In genomic region chr14:20343855-20344205, GRCh38 we compare ENCODE assay signal across 8 cellular contexts. TPM values are rescaled to one million over a fixed set of nuclear protein-coding genes. Genes with fewer than 3 reads are reported as not detected.
DNase-seq lines count a peak whose midpoint lies in the region; ATAC-seq and TF ChIP-seq lines count a peak whose summit lies in the region.

No MANE protein-coding gene starts in this region.

- no peak for TF ChIP-seq CTCF in esophagus muscularis mucosa (IDR thresholded peaks at IDR 0.05)
- TF ChIP-seq CTCF in parathyroid adenoma (IDR thresholded peaks at IDR 0.05), result no peak

- 2% methylated on average over 3 of the region's 3 CpGs for WGBS in esophagus muscularis mucosa

- no peaks in the 10 kb centered on the region for H3K79me2 ChIP-seq in parathyroid adenoma

- POLR2A ChIA-PET in activated CD4-positive, alpha-beta T cell treated with anti-CD3 and anti-CD28 coated beads for 36 hours (lab: Charles Lee), result interaction anchor here (1.1 to 2.5 kb wide), 13 partner anchors 11 to 341 kb away, joined by 4 to 49 read pairs (median 7); partner anchors contain the start of genes APEX1, CCNB1IP1, OSGEP and PIP4P1

- H3K27ac ChIP-seq in SJCRH30 (peak overlapping the region; percentile 81), esophagus muscularis mucosa (replicated peaks in 1 of 4) (peak overlapping the region; percentile 87 to 95 (median 90)), parathyroid adenoma (peak overlapping the region; percentile 88)

- peak overlapping the region; percentile 89 for H3K4me3 Mint-ChIP-seq in activated CD4-positive, alpha-beta T cell treated with anti-CD3 and anti-CD28 coated beads for 36 hours

- no peak for TF ChIP-seq EP300 in esophagus muscularis mucosa (IDR thresholded peaks at IDR 0.05)

- no peak for TF ChIP-seq POLR2A in esophagus muscularis mucosa (IDR thresholded peaks at IDR 0.05; ENCODE audit: low read depth)

- no peaks in the 10 kb centered on the region for H3K4me1 ChIP-seq in SJCRH30
- H3K4me1 ChIP-seq in esophagus muscularis mucosa, result peaks cover 9 to 15% (median 11%) of the 10 kb centered on the region in 4 donors
- H3K4me1 ChIP-seq in parathyroid adenoma, result no peaks in the 10 kb centered on the region

- H3K9me3 ChIP-seq in SJCRH30 (replicated peaks), result no peaks in the 10 kb centered on the region
- no peaks in the 10 kb centered on the region for H3K9me3 ChIP-seq in esophagus muscularis mucosa
- H3K9me3 ChIP-seq in parathyroid adenoma (ENCODE audit: control insufficient read depth, low read length), result no peaks in the 10 kb centered on the region

- peak overlapping the region; percentile 93 for H2AFZ ChIP-seq in parathyroid adenoma

- peak overlapping the region; percentile 92 for H3K27ac Mint-ChIP-seq in activated CD4-positive, alpha-beta T cell treated with anti-CD3 and anti-CD28 coated beads for 36 hours

- H3K9ac ChIP-seq in parathyroid adenoma, result peak overlapping the region; percentile 15

- peak overlapping the region; percentile 76 for H3K4me2 ChIP-seq in parathyroid adenoma (ENCODE audit: low read length)

- no peaks in the 10 kb centered on the region for H3K27me3 Mint-ChIP-seq in activated CD4-positive, alpha-beta T cell treated with anti-CD3 and anti-CD28 coated beads for 36 hours

- H3K4me3 ChIP-seq in SJCRH30 (peak overlapping the region; percentile 74), esophagus muscularis mucosa (peak overlapping the region; percentile 57 to 84 (median 66)), parathyroid adenoma (ENCODE audit: low read depth, low read length) (peak overlapping the region; percentile 85)

- intact Hi-C loops in activated CD4-positive, alpha-beta T cell treated with anti-CD3 and anti-CD28 coated beads for 36 hours (cut with DNase I, micrococcal nuclease), result loop anchor here (1.0 to 5.0 kb wide), 17 partner anchors 11 to 759 kb away; partner anchors contain the start of genes APEX1 (in 2 of the 2), CCNB1IP1 (in 2 of the 2), PNP (in 2 of the 2) and TEP1 (in 2 of the 2)
- intact Hi-C loops in esophagus muscularis mucosa (cut with DNase I), result loop anchor here (5.0 kb wide), 1 partner anchor 113 kb away; the partner anchor contains the start of gene APEX1

- H3K9me3 Mint-ChIP-seq in activated CD4-positive, alpha-beta T cell treated with anti-CD3 and anti-CD28 coated beads for 36 hours (ENCODE audit: low read depth), result no peaks in the 10 kb centered on the region

- peaks cover 20% of the 10 kb centered on the region for H3K4me1 Mint-ChIP-seq in activated CD4-positive, alpha-beta T cell treated with anti-CD3 and anti-CD28 coated beads for 36 hours

- H3K27me3 ChIP-seq in SJCRH30 (no peaks in the 10 kb centered on the region), esophagus muscularis mucosa (no peaks in the 10 kb centered on the region), parathyroid adenoma (ENCODE audit: control insufficient read depth, insufficient read depth, low read length) (no peaks in the 10 kb centered on the region)

- no peak for DNase-seq in activated CD4-positive, alpha-beta T cell treated with anti-CD3 and anti-CD28 coated beads for 36 hours
- DNase-seq in activated CD4-positive, alpha-beta T cell treated with anti-CD3 and anti-CD28 coated beads, Interleukin-2, amount 50 U/mL, for 48 hours, result no peak
- DNase-seq in SJCRH30 (no peak), esophagus muscularis mucosa (ENCODE audit: extremely low spot score) (no peak)

- CTCF ChIA-PET in activated CD4-positive, alpha-beta T cell treated with anti-CD3 and anti-CD28 coated beads for 36 hours (lab: Charles Lee), result interaction anchor here (0.9 to 6.9 kb wide), 15 partner anchors 11 to 627 kb away, joined by 3 to 81 read pairs (median 6); partner anchors contain the start of genes APEX1, CCNB1IP1, OSGEP and PIP4P1

- no peak for ATAC-seq in activated CD4-positive, alpha-beta T cell treated with anti-CD3 and anti-CD28 coated beads for 36 hours
- ATAC-seq in HG02798 (IDR thresholded peaks at IDR 0.05; ENCODE audit: poor library complexity, unreplicated experiment) (no peak), HG03097 (IDR thresholded peaks at IDR 0.05; ENCODE audit: low FRiP score, unreplicated experiment) (no peak), HG03045 (IDR thresholded peaks at IDR 0.05; ENCODE audit: unreplicated experiment) (no peak)

- H3K36me3 ChIP-seq in SJCRH30 (peaks cover 28% of the 10 kb centered on the region), esophagus muscularis mucosa (peaks cover 10 to 39% (median 27%) of the 10 kb centered on the region in 4 donors), parathyroid adenoma (ENCODE audit: control insufficient read depth, insufficient read depth, low read length) (no peaks in the 10 kb centered on the region)

- H3K36me3 Mint-ChIP-seq in activated CD4-positive, alpha-beta T cell treated with anti-CD3 and anti-CD28 coated beads for 36 hours (ENCODE audit: low read depth), result peaks cover 30% of the 10 kb centered on the region

RNA-seq across cellular contexts. Expression of gene PARP2, which starts 0.4 kb away (rescaled TPM):
- 10 to 100 TPM; 39.4 to 41.8 TPM for total RNA-seq in activated CD4-positive, alpha-beta T cell treated with anti-CD3 and anti-CD28 coated beads for 36 hours
- total RNA-seq in SJCRH30 (2014; rRNA removed; shearing (Covaris generic)), result 41.2 and 44.4 TPM in 2 replicates
- total RNA-seq in esophagus muscularis mucosa, result 10 to 100 TPM in 2 of 4 donors, 1 to 10 TPM in 2; 5.8 to 17.4 (median 8.9) TPM

RNA-seq across cellular contexts. Expression of gene CCNB1IP1, which starts 10.8 kb away (rescaled TPM):
- 10 to 100 TPM; 57.4 to 67.0 TPM for total RNA-seq in activated CD4-positive, alpha-beta T cell treated with anti-CD3 and anti-CD28 coated beads for 36 hours
- 98.4 and 109 TPM in 2 replicates for total RNA-seq in SJCRH30 (2014; rRNA removed; shearing (Covaris generic))
- total RNA-seq in esophagus muscularis mucosa, result 10 to 100 TPM; 31.8 to 60.6 (median 42.0) TPM

RNA-seq across cellular contexts. Expression of gene TTC5, which starts 38.1 kb away (rescaled TPM):
- total RNA-seq in activated CD4-positive, alpha-beta T cell treated with anti-CD3 and anti-CD28 coated beads for 36 hours, result 10 to 100 TPM; 21.6 to 23.5 TPM
- total RNA-seq in SJCRH30 (2014; rRNA removed; shearing (Covaris generic)), result 11.3 and 12.6 TPM in 2 replicates
- 1 to 10 TPM; 5.5 to 8.6 (median 6.5) TPM for total RNA-seq in esophagus muscularis mucosa
